ENCODE assay signal across 1 cellular context in the genomic region with DNA sequence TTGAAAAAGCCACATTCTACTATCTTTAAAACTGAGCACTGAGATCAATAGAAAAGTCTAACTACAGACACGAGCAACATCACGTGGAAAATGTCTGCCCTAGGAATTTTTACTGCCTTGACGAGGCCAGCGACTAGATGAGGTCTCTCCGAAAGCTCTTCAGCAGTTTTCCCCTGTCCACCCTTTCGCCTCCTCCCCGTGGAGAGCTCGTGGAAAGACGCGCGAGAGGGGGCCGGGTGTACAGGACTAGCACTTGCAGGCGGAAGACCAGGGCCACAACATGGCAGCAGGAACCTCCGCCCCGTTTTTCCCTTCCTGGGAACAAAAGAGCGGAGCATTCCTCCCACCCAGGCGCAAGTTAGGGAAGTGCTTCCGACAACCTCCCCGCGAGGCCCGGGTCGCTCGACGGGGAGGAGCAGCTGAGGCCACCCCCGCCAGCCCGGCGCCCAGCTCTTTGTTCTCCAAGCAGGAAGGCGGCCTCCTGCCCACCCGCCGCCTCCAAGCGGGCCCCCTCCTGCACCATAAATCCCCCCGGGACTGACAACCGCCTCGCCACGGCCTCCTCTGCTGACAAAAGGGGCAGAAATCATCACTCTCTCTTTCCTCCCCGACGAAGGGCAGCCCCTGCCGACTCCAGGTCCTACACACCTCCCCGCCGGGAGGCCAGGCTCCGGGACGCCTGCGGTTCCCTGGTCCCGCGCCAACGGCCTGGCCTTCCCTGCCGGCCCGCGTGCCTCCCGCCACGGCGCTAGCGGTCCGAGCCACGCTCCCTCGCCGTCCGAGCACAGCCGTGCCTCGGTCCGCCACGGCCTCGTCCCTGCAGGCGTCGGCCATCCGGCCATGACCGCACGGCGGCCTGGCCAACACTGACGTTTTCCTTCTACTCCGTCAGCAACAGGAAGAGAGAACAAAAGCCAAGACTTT.
TF ChIP-seq lines count a peak whose summit lies in the region.

No MANE protein-coding gene starts in this region.

TF ChIP-seq in endothelial cell of umbilical vein, 7 proteins besides CTCF, POLR2A, EP300 and RAD21:
- TF ChIP-seq POLR2AphosphoS5 (IDR thresholded peaks at IDR 0.05; ENCODE audit: insufficient read depth, low read depth, low read length): peak; percentile 12
- no peak for TF ChIP-seq MYC (IDR thresholded peaks at IDR 0.05; ENCODE audit: low read depth, low read length)
